ENCODE assay signal across 8 cellular contexts in the genomic region with DNA sequence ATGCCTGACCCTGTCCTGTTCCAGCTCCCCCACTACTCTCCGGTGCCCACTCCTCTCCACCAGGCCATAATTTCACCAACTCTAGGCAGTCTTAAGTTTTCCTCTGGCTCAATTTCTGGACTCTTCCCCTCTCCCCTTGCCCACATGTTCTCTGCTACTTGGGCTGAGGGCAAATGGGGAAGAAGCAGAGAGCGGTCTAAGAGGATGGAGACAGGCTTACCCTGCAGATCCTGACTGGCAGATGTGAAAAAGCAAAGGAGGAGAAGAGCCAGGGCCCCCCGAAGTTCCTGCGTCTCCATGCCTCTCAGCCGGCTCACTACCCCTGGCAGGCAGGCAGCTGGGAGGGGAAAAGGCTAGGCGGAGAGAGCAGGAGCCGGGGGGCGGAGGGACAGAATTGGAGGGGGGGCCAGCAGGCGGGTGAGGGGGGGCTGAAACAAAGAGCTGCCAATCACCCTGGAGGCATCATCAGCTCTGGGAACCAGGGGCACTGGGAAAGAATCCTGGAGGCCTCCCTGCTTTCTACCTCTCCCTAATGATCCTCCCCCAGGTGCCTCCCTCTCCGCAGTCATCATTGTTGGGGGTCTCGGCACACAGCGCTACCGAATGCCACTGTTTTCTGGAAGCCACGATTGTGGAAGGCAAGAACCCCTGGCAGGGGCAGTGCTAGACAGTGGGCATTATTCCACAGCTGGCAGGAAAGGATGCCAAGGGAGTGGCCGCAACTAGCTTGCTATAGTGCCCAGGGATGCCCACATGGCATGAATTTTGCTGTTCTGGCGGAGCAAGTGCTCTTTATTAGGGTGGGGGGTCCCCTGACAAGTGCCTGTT. TPM values are rescaled to one million over a fixed set of nuclear protein-coding genes. Genes with fewer than 3 reads are reported as not detected.
DNase-seq lines count a peak whose midpoint lies in the region; ATAC-seq and TF ChIP-seq lines count a peak whose summit lies in the region.

Gene THBS3, minus strand, starts transcription at position 320 of the 828 bp plus-strand sequence. Its CDS starts 21 bp downstream, at position 299.

- H3K9me3 Mint-ChIP-seq in activated T-cell treated with anti-CD3 and anti-CD28 coated beads, Interleukin-2, amount 50 U/mL, for 4 hours: no peaks in the 10 kb centered on the region
- H3K9me3 Mint-ChIP-seq in dendritic cell treated with granulocyte-macrophage colony-stimulating factor and Interleukin-4, amounts not matched to agents 40 ng/mL and 50 ng/mL, for 4 days: no peaks in the 10 kb centered on the region

- H3K36me3 ChIP-seq in OCI-LY3 (replicated peaks; ENCODE audit: low read depth, low read length) (no peaks in the 10 kb centered on the region), right lobe of liver (no peaks in the 10 kb centered on the region)

- peak within 1 kb of the TSS; percentile 98 for H3K4me2 ChIP-seq in OCI-LY3 (ENCODE audit: low read length)

- TF ChIP-seq CTCF in OCI-LY3 (IDR thresholded peaks at IDR 0.05; ENCODE audit: low read depth, low read length): no peak
- TF ChIP-seq CTCF in right lobe of liver (IDR thresholded peaks at IDR 0.05): no peak
- no peak for TF ChIP-seq CTCF in subcutaneous adipose tissue (IDR thresholded peaks at IDR 0.05; ENCODE audit: low read depth)

- H4K20me1 ChIP-seq in OCI-LY3 (ENCODE audit: insufficient read depth, low read length): no peaks in the 10 kb centered on the region

- H3K4me3 Mint-ChIP-seq in activated T-cell treated with anti-CD3 and anti-CD28 coated beads, Interleukin-2, amount 50 U/mL, for 4 hours: peak within 1 kb of the TSS; percentile 91
- H3K4me3 Mint-ChIP-seq in dendritic cell treated with granulocyte-macrophage colony-stimulating factor and Interleukin-4, amounts not matched to agents 40 ng/mL and 50 ng/mL, for 4 days: peak within 1 kb of the TSS; percentile 94

- H3K9ac ChIP-seq in OCI-LY3 (ENCODE audit: low read length): peak within 1 kb of the TSS; percentile 91

- intact Hi-C loops in dendritic cell treated with granulocyte-macrophage colony-stimulating factor and Interleukin-4, amounts not matched to agents 40 ng/mL and 50 ng/mL, for 4 days (cut with micrococcal nuclease): loop anchor here (2.0 to 5.0 kb wide), 2 partner anchors 19 to 35 kb away; a partner anchor contains a TSS
- intact Hi-C loops in right lobe of liver (cut with DNase I): no loop called here

- peaks cover 24% of the 10 kb centered on the region for H3K4me1 Mint-ChIP-seq in activated T-cell treated with anti-CD3 and anti-CD28 coated beads, Interleukin-2, amount 50 U/mL, for 4 hours (ENCODE audit: low read depth)
- H3K4me1 Mint-ChIP-seq in dendritic cell treated with granulocyte-macrophage colony-stimulating factor and Interleukin-4, amounts not matched to agents 40 ng/mL and 50 ng/mL, for 4 days (ENCODE audit: low read depth): peaks cover 51% of the 10 kb centered on the region

- peaks cover 8% of the 10 kb centered on the region for H3K36me3 Mint-ChIP-seq in activated T-cell treated with anti-CD3 and anti-CD28 coated beads, Interleukin-2, amount 50 U/mL, for 4 hours (ENCODE audit: insufficient read depth)
- H3K36me3 Mint-ChIP-seq in dendritic cell treated with granulocyte-macrophage colony-stimulating factor and Interleukin-4, amounts not matched to agents 40 ng/mL and 50 ng/mL, for 4 days (ENCODE audit: low read depth): peaks cover 30% of the 10 kb centered on the region

- no peak for ATAC-seq in activated T-cell treated with anti-CD3 and anti-CD28 coated beads, Interleukin-2, amount 50 U/mL, for 4 hours
- peak in 1 of 4 donors; percentile 1 for ATAC-seq in right lobe of liver

- H3K9me3 ChIP-seq in OCI-LY3 (ENCODE audit: insufficient read depth, low read length) (no peaks in the 10 kb centered on the region), right lobe of liver (no peaks in the 10 kb centered on the region)

- peak within 1 kb of the TSS; percentile 88 for H3K4me3 ChIP-seq in OCI-LY3 (ENCODE audit: low read length)
- peak within 1 kb of the TSS; percentile 84 to 100 (median 97) for H3K4me3 ChIP-seq in right lobe of liver

- no peak for TF ChIP-seq POLR2A in right lobe of liver (IDR thresholded peaks at IDR 0.05)

- no peaks in the 10 kb centered on the region for H3K27me3 Mint-ChIP-seq in activated T-cell treated with anti-CD3 and anti-CD28 coated beads, Interleukin-2, amount 50 U/mL, for 4 hours (ENCODE audit: low read depth)
- peaks cover 4% of the 10 kb centered on the region for H3K27me3 Mint-ChIP-seq in dendritic cell treated with granulocyte-macrophage colony-stimulating factor and Interleukin-4, amounts not matched to agents 40 ng/mL and 50 ng/mL, for 4 days

- H3K27ac Mint-ChIP-seq in dendritic cell treated with granulocyte-macrophage colony-stimulating factor and Interleukin-4, amounts not matched to agents 40 ng/mL and 50 ng/mL, for 4 days: peak within 1 kb of the TSS; percentile 97

- peak within 1 kb of the TSS; percentile 79 for H3K27ac ChIP-seq in OCI-LY3 (ENCODE audit: low read length)
- peak within 1 kb of the TSS; percentile 96 to 99 (median 97) for H3K27ac ChIP-seq in right lobe of liver

- 35% methylated on average over 9 of the region's 16 CpGs for WGBS in right lobe of liver (ENCODE audit: insufficient coverage, low coverage, low lambda C conversion rate, missing lambda C conversion rate)

- peaks cover 6% of the 10 kb centered on the region for H3K79me2 ChIP-seq in OCI-LY3 (ENCODE audit: low read length)

- H3K27me3 ChIP-seq in OCI-LY3 (ENCODE audit: low read depth, low read length): no peaks in the 10 kb centered on the region
- H3K27me3 ChIP-seq in right lobe of liver: no peaks in the 10 kb centered on the region

- H3K4me1 ChIP-seq in OCI-LY3 (ENCODE audit: low read length) (peaks cover 23% of the 10 kb centered on the region), right lobe of liver (peaks cover 0 to 14% (median 0%) of the 10 kb centered on the region in 4 donors)

- no peak for DNase-seq in activated T-cell treated with anti-CD3 and anti-CD28 coated beads, Interleukin-2, amount 50 U/mL, for 4 hours
- DNase-seq in activated T-cell treated with anti-CD3 and anti-CD28 coated beads, Interleukin-2, amount 50 U/mL, for 1 hour: no peak
- DNase-seq in right lobe of liver (no peak), NCI-H2029 (lab: John Stamatoyannopoulos, UW) (no peak), SW480 (ENCODE audit: low spot score) (no peak)

- H2AFZ ChIP-seq in OCI-LY3 (ENCODE audit: low read depth, low read length): peak within 1 kb of the TSS; percentile 44

RNA-seq across cellular contexts. Expression of gene THBS3, which starts in this region (rescaled TPM):
- 1 to 10 TPM; 3.0 to 4.1 (median 3.7) TPM for total RNA-seq in activated T-cell treated with anti-CD3 and anti-CD28 coated beads, Interleukin-2, amount 50 U/mL, for 4 hours
- total RNA-seq in right lobe of liver: 10 to 100 TPM in 3 of 6 experiments, 1 to 10 TPM in 3; 4.0 to 14.4 (median 10.5) TPM
- 10 to 100 TPM in 3 of 4 donors, 1 to 10 TPM in 1; 8.8 to 21.1 (median 15.6) TPM for total RNA-seq in subcutaneous adipose tissue
